In the genomic region with DNA sequence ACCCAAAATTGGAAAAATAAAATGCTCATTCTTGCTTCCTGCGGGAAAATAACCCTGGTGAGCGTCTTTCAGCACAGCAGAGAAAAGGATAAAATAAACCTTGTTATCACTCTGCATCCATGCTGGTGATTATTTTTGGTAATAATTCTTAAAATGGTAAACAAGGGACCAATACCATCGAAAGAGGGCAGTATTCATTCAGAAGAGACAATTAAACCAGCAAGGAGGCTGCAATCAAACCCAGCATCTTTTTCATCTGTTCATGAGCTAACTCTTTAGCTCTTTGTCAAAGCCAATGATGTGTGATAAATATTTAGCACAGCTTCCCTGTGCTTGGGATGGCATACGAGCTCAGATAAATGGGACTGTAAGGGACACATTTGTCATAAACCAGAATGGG, we compare ENCODE assay signal across 15 cellular contexts. TPM values are rescaled to one million over a fixed set of nuclear protein-coding genes. Genes with fewer than 3 reads are reported as not detected.
DNase-seq lines count a peak whose midpoint lies in the region; ATAC-seq and TF ChIP-seq lines count a peak whose summit lies in the region.
"Had no signal": no experiment of that assay in that cellular context is flagged by ENCODE, and none has a peak within 500 bp of the region (broad histone marks: within the 10 kb centered on the region; RNA-seq: fewer than 3 reads in every experiment).

No MANE protein-coding gene starts in this region.

- no peak overlapping the region for H3K27ac Mint-ChIP-seq in Calu3 (ENCODE audit: unreplicated experiment)
- H3K27ac Mint-ChIP-seq in stimulated activated effector memory CD8-positive, alpha-beta T cell treated with anti-CD3 and anti-CD28 coated beads, Interleukin-12 subunit alpha, Interleukin-12 subunit beta, amount 100 ng/mL, for 72 hours: no peak overlapping the region
- H3K27ac Mint-ChIP-seq: neural progenitor cell; T-helper 2 cell treated with Interferon-gamma antibody and Interleukin-4, amounts not matched to agents 5 μg/mL and 100 μg/mL, for 36 hours had no signal

- no peaks in the 10 kb centered on the region for H3K9me3 Mint-ChIP-seq in Calu3 (ENCODE audit: low read depth, unreplicated experiment)
- no peaks in the 10 kb centered on the region for H3K9me3 Mint-ChIP-seq in stimulated activated effector memory CD8-positive, alpha-beta T cell treated with anti-CD3 and anti-CD28 coated beads, Interleukin-12 subunit alpha, Interleukin-12 subunit beta, amount 100 ng/mL, for 72 hours
- H3K9me3 Mint-ChIP-seq: T-helper 2 cell treated with Interferon-gamma antibody and Interleukin-4, amounts not matched to agents 5 μg/mL and 100 μg/mL, for 36 hours had no signal

- H4K20me1 ChIP-seq in OCI-LY1 (ENCODE audit: insufficient read depth, low read length): no peaks in the 10 kb centered on the region

- H3K27me3 Mint-ChIP-seq in Calu3 (ENCODE audit: unreplicated experiment): no peaks in the 10 kb centered on the region

- H3K79me2 ChIP-seq in OCI-LY1 (ENCODE audit: insufficient read depth, low read length): no peaks in the 10 kb centered on the region
- H3K79me2 ChIP-seq: hepatocyte had no signal

- no peaks in the 10 kb centered on the region for H3K9me2 ChIP-seq in OCI-LY1 (ENCODE audit: low read depth, low read length)

- no peak overlapping the region for H3K4me2 ChIP-seq in OCI-LY1 (ENCODE audit: low read length)
- H3K4me2 ChIP-seq: hepatocyte, neural progenitor cell had no signal

- no peaks in the 10 kb centered on the region for H3K36me3 ChIP-seq in OCI-LY1 (ENCODE audit: insufficient read depth, low read length)
- H3K36me3 ChIP-seq: left ventricle myocardium inferior, neural progenitor cell had no signal

- no TSS peak for BruUV-seq in Calu3 (replicated peaks; lab: Mats Ljungman, UMichigan)

- no peak overlapping the region for H3K4me3 Mint-ChIP-seq in Calu3 (ENCODE audit: low read depth, unreplicated experiment)
- no peak overlapping the region for H3K4me3 Mint-ChIP-seq in stimulated activated effector memory CD8-positive, alpha-beta T cell treated with anti-CD3 and anti-CD28 coated beads, Interleukin-12 subunit alpha, Interleukin-12 subunit beta, amount 100 ng/mL, for 72 hours
- H3K4me3 Mint-ChIP-seq: neural progenitor cell; T-helper 2 cell treated with Interferon-gamma antibody and Interleukin-4, amounts not matched to agents 5 μg/mL and 100 μg/mL, for 36 hours had no signal

- no peak overlapping the region for H2AFZ ChIP-seq in OCI-LY1 (ENCODE audit: low read length)
- H2AFZ ChIP-seq: hepatocyte, neural progenitor cell had no signal

- H3K9ac ChIP-seq in OCI-LY1 (ENCODE audit: low read length): no peak overlapping the region
- H3K9ac ChIP-seq: neural progenitor cell had no signal

- H3K36me3 Mint-ChIP-seq in Calu3 (ENCODE audit: insufficient read depth, unreplicated experiment): no peaks in the 10 kb centered on the region
- H3K36me3 Mint-ChIP-seq in stimulated activated effector memory CD8-positive, alpha-beta T cell treated with anti-CD3 and anti-CD28 coated beads, Interleukin-12 subunit alpha, Interleukin-12 subunit beta, amount 100 ng/mL, for 72 hours: no peaks in the 10 kb centered on the region
- H3K36me3 Mint-ChIP-seq: neural progenitor cell had no signal

- H3K9me3 ChIP-seq in OCI-LY1 (ENCODE audit: low read length): no peaks in the 10 kb centered on the region
- H3K9me3 ChIP-seq: left ventricle myocardium inferior, testis had no signal

- TF ChIP-seq CTCF in Calu3 (IDR thresholded peaks at IDR 0.05; ENCODE audit: unreplicated experiment) (peak; percentile 49), OCI-LY1 (IDR thresholded peaks at IDR 0.05; ENCODE audit: low read length) (peak; percentile 22; the same call in 1 of the 2 replicates), foreskin keratinocyte (conservative IDR thresholded peaks at IDR 0.05) (peak; percentile 66)

- ATAC-seq in foreskin keratinocyte (no peak), GM18517 (IDR thresholded peaks at IDR 0.05; ENCODE audit: unreplicated experiment) (no peak), HG02938 (IDR thresholded peaks at IDR 0.05; ENCODE audit: unreplicated experiment) (no peak)
- ATAC-seq in stimulated activated effector memory CD8-positive, alpha-beta T cell treated with anti-CD3 and anti-CD28 coated beads, Interleukin-12 subunit alpha, Interleukin-12 subunit beta, amount 100 ng/mL, for 72 hours: no peak

- no peaks in the 10 kb centered on the region for H3K4me1 ChIP-seq in OCI-LY1 (ENCODE audit: insufficient read depth, low read length, severe bottlenecking)
- H3K4me1 ChIP-seq in foreskin keratinocyte: peaks cover 20% of the 10 kb centered on the region
- H3K4me1 ChIP-seq: testis had no signal

- CTCF ChIA-PET in Calu3 (lab: Charles Lee): interaction anchor here (0.6 to 2.1 kb wide), 9 partner anchors 11 to 1806 kb away, joined by 3 to 25 read pairs (median 4); a partner anchor contains a TSS

- peaks cover 32% of the 10 kb centered on the region for H3K4me1 Mint-ChIP-seq in Calu3 (ENCODE audit: low read depth, unreplicated experiment)
- no peaks in the 10 kb centered on the region for H3K4me1 Mint-ChIP-seq in stimulated activated effector memory CD8-positive, alpha-beta T cell treated with anti-CD3 and anti-CD28 coated beads, Interleukin-12 subunit alpha, Interleukin-12 subunit beta, amount 100 ng/mL, for 72 hours

- no peak overlapping the region for H3K4me3 ChIP-seq in Jurkat, Clone E6-1 (ENCODE audit: low read length)
- no peak overlapping the region for H3K4me3 ChIP-seq in OCI-LY1 (ENCODE audit: low read depth, low read length, poor library complexity, severe bottlenecking)
- H3K4me3 ChIP-seq: hepatocyte, left ventricle myocardium inferior, neural progenitor cell, testis had no signal

- DNase-seq in Calu3: no peak
- DNase-seq in Jurkat, Clone E6-1 (ENCODE audit: low read depth, low spot score): peak; percentile 45
- DNase-seq in foreskin keratinocyte: no peak
- no peak for DNase-seq in stimulated activated effector memory CD8-positive, alpha-beta T cell treated with anti-CD3 and anti-CD28 coated beads, Interleukin-12 subunit alpha, Interleukin-12 subunit beta, amount 100 ng/mL, for 72 hours (ENCODE audit: low spot score in 2 of 2)
- DNase-seq in GM19240 (ENCODE audit: insufficient read length, low spot score): no peak
- DNase-seq: activated naive CD4-positive, alpha-beta T cell treated with Interleukin-2 at 50 U/mL for 16 hours; caudate nucleus; left ventricle myocardium inferior; testis had no signal

- H3K27me3 ChIP-seq in OCI-LY1 (ENCODE audit: insufficient read depth, low read length) (no peaks in the 10 kb centered on the region), foreskin keratinocyte (no peaks in the 10 kb centered on the region)
- H3K27me3 ChIP-seq: hepatocyte, neural progenitor cell, testis had no signal

- intact Hi-C loops in Calu3 (cut with micrococcal nuclease; ENCODE audit: unreplicated experiment): loop anchor here (1.0 to 2.0 kb wide), 4 partner anchors 44 to 1236 kb away; no protein-coding TSS in a partner anchor

- no peak overlapping the region for H3K27ac ChIP-seq in OCI-LY1 (ENCODE audit: low read depth, low read length, poor library complexity, severe bottlenecking)
- no peak overlapping the region for H3K27ac ChIP-seq in foreskin keratinocyte
- H3K27ac ChIP-seq: hepatocyte, left ventricle myocardium inferior, neural progenitor cell, testis had no signal

- no peaks in the 10 kb centered on the region for H3F3A ChIP-seq in OCI-LY1 (ENCODE audit: insufficient read depth, low read length)

RNA-seq across cellular contexts. Expression of a gene that starts 34.3 kb away (rescaled TPM):
- total RNA-seq in Calu3 (2022): 0.76 and 1.1 TPM in 2 replicates
- polyA plus RNA-seq in Jurkat, Clone E6-1 (2012; ENCODE audit: insufficient read depth, insufficient read length): 1.2 TPM
- total RNA-seq in foreskin keratinocyte: 1.1 and 1.2 TPM in 2 replicates
- 0.74 and 0.99 TPM in 2 replicates for polyA plus RNA-seq in foreskin keratinocyte

RNA-seq across cellular contexts. Expression of a gene that starts 52.3 kb away (rescaled TPM):
- total RNA-seq in Calu3 (2022): 32.3 and 34.4 TPM in 2 replicates
- polyA plus RNA-seq in Jurkat, Clone E6-1 (2012; ENCODE audit: insufficient read depth, insufficient read length): 14.4 TPM
- total RNA-seq in foreskin keratinocyte: 13.7 and 14.7 TPM in 2 replicates
- 4.1 and 5.5 TPM in 2 replicates for polyA plus RNA-seq in foreskin keratinocyte

RNA-seq across cellular contexts. Expression of a gene that starts 52.4 kb away (rescaled TPM):
- total RNA-seq in Calu3 (2022): 16.6 and 17.9 TPM in 2 replicates
- polyA plus RNA-seq in Jurkat, Clone E6-1 (2012; ENCODE audit: insufficient read depth, insufficient read length): 1.6 TPM
- total RNA-seq in foreskin keratinocyte: 7.6 and 7.8 TPM in 2 replicates
- polyA plus RNA-seq in foreskin keratinocyte: 2.7 and 4.1 TPM in 2 replicates

RNA-seq across cellular contexts. Expression of a gene that starts 59.1 kb away (rescaled TPM):
- total RNA-seq in Calu3 (2022) (56.0 and 58.1 TPM in 2 replicates), foreskin keratinocyte (0.28 and 0.34 TPM in 2 replicates)
- polyA plus RNA-seq in Jurkat, Clone E6-1 (2012; ENCODE audit: insufficient read depth, insufficient read length): 41.4 TPM
- polyA plus RNA-seq in foreskin keratinocyte: 0.04 and 0.21 TPM in 2 replicates
